17 cellular contexts compared by ENCODE assay signal in the genomic region with DNA sequence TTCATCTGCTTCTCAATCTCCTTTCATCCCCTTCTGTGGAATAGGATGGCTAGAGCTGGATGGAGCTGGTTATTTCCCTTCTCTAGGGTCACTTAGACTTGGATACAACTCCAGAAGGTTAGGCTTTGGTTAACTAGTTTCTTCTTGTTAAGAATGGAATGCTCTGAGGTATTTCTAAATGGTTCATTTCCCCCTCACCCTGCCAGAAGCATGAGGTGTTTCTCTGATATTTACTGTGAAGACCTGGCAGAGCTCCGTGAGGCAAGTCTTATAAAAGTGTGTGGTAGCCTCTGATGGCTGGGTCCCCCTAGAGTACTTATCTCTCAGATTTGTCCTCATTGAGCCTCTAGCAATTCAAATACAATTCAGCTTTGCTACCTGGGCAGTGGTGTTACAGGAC.
DNase-seq lines count a peak whose midpoint lies in the region; ATAC-seq, FAIRE-seq and TF ChIP-seq lines count a peak whose summit lies in the region.
"Had no signal": no experiment of that assay in that cellular context is flagged by ENCODE, and none has a peak within 500 bp of the region (broad histone marks: within the 10 kb centered on the region; RNA-seq: fewer than 3 reads in every experiment).

No MANE protein-coding gene starts in this region.

- H3K4me2 ChIP-seq in HepG2 (ENCODE audit: low read depth, low read length) (peak overlapping the region; percentile 55), keratinocyte (ENCODE audit: control insufficient read depth, extremely low read depth, insufficient read depth, low read depth, low read length) (peak overlapping the region; percentile 87)

- DNase-seq in HepG2 (ENCODE audit: low spot score) = no peak
- no peak for DNase-seq in right lobe of liver
- peak; percentile 1 for DNase-seq in astrocyte of the cerebellum (ENCODE audit: low read depth)
- no peak for DNase-seq in keratinocyte (ENCODE audit: low read depth, low spot score)
- no peak for DNase-seq in vagina (ENCODE audit: extremely low spot score in 2 of 2)
- DNase-seq in thyroid gland = no peak
- no peak for DNase-seq in NCI-H187 (lab: John Stamatoyannopoulos, UW)
- no peak for DNase-seq in erythroblast (lab: John Stamatoyannopoulos, UW)
- DNase-seq: activated CD4-positive, alpha-beta T cell treated with anti-CD3 and anti-CD28 coated beads, Interleukin-2, amount 50 U/mL, for 4 hours; DND-41; KG1; naive thymus-derived CD4-positive, alpha-beta T cell; NCI-H2081; small intestine; T-helper 1 cell; upper lobe of right lung had no signal

- no peak for TF ChIP-seq CTCF in HepG2 (CRISPR knock-in tag; IDR thresholded peaks at IDR 0.05)
- TF ChIP-seq CTCF in right lobe of liver (IDR thresholded peaks at IDR 0.05) = no peak
- no peak for TF ChIP-seq CTCF in astrocyte of the cerebellum (IDR thresholded peaks at IDR 0.05; ENCODE audit: low read depth, low read length, missing control alignments)
- TF ChIP-seq CTCF in keratinocyte (optimal IDR thresholded peaks at IDR 0.05 in 1 of 3, IDR thresholded peaks at IDR 0.05 in 1 of 3, conservative IDR thresholded peaks at IDR 0.05 in 1 of 3; ENCODE audit: extremely low read depth in 1 of 3, insufficient read depth in 2 of 3, low read length in 3 of 3) = no peak
- TF ChIP-seq CTCF in vagina (IDR thresholded peaks at IDR 0.05) = no peak
- no peak for TF ChIP-seq CTCF in thyroid gland (IDR thresholded peaks at IDR 0.05)

- TF ChIP-seq POLR2A in HepG2 (IDR thresholded peaks at IDR 0.05; ENCODE audit: insufficient read depth in 1 of 2, low read depth in 2 of 2, low read length in 2 of 2) (no peak), right lobe of liver (IDR thresholded peaks at IDR 0.05) (no peak), vagina (IDR thresholded peaks at IDR 0.05) (no peak), thyroid gland (IDR thresholded peaks at IDR 0.05) (no peak), erythroblast (IDR thresholded peaks at IDR 0.05; ENCODE audit: low read length) (no peak)

- H2AFZ ChIP-seq in HepG2 (ENCODE audit: low read length) = no peak overlapping the region
- peak overlapping the region; percentile 92 for H2AFZ ChIP-seq in keratinocyte (ENCODE audit: control insufficient read depth, low read length)

- 10% methylated on average over 1 of the region's 1 CpG for whole genome bisulfite sequencing in HepG2 (ENCODE audit: low lambda C conversion rate)
- WGBS in right lobe of liver (ENCODE audit: insufficient coverage, low coverage, low lambda C conversion rate, missing lambda C conversion rate) = 80% methylated on average over 1 of the region's 1 CpG
- 53 to 61% methylated on average over 1 of the region's 1 CpG for WGBS in thyroid gland, 2 donors

- H3K9ac ChIP-seq in HepG2 (ENCODE audit: insufficient read depth, low read depth, low read length) (no peak overlapping the region), keratinocyte (ENCODE audit: control insufficient read depth, extremely low read depth, insufficient read depth, low read length) (no peak overlapping the region)

- FAIRE-seq in HepG2 (lab: Jason Lieb, UNC) (no peak), keratinocyte (lab: Jason Lieb, UNC) (peak; percentile 78)
- FAIRE-seq: small intestine had no signal

- dilution Hi-C loops in keratinocyte (cut with MboI; ENCODE audit: extremely low pct_ligation_motif_present, low sequenced_read_pairs) = no loop called here

- H3K36me3 ChIP-seq in HepG2 (replicated peaks in 1 of 2; ENCODE audit: control insufficient read depth in 1 of 2, insufficient read depth in 2 of 2, low read length in 2 of 2) = no peaks in the 10 kb centered on the region
- no peaks in the 10 kb centered on the region for H3K36me3 ChIP-seq in right lobe of liver
- no peaks in the 10 kb centered on the region for H3K36me3 ChIP-seq in keratinocyte (ENCODE audit: control insufficient read depth in 2 of 2, extremely low read depth in 1 of 2, insufficient read depth in 2 of 2, low read length in 2 of 2)
- no peaks in the 10 kb centered on the region for H3K36me3 ChIP-seq in vagina
- H3K36me3 ChIP-seq in thyroid gland = no peaks in the 10 kb centered on the region
- H3K36me3 ChIP-seq: upper lobe of right lung had no signal

- no peak for TF ChIP-seq RAD21 in HepG2 (CRISPR knock-in tag; IDR thresholded peaks at IDR 0.05)

- no TSS peak for BruUV-seq in HepG2 (replicated peaks; lab: Mats Ljungman, UMichigan)

- no peaks in the 10 kb centered on the region for H3K9me1 ChIP-seq in keratinocyte (ENCODE audit: control insufficient read depth, extremely low read depth, insufficient read depth, low read length)

- H3K4me3 ChIP-seq in HepG2 (replicated peaks in 1 of 3; ENCODE audit: insufficient read depth in 1 of 3, low read depth in 2 of 3, low read length in 3 of 3) = peak overlapping the region in 1 of 3 experiments; percentile 11; a peak in 1 of 6 replicates
- H3K4me3 ChIP-seq in right lobe of liver = no peak overlapping the region
- no peak overlapping the region for H3K4me3 ChIP-seq in astrocyte of the cerebellum (ENCODE audit: low read depth, low read length)
- peak overlapping the region in 2 of 3 experiments; percentile 62 for H3K4me3 ChIP-seq in keratinocyte (ENCODE audit: control insufficient read depth in 2 of 3, extremely low read depth in 1 of 3, insufficient read depth in 2 of 3, low read depth in 1 of 3, low read length in 3 of 3)
- H3K4me3 ChIP-seq in vagina = peak overlapping the region; percentile 28 to 42
- no peak overlapping the region for H3K4me3 ChIP-seq in thyroid gland (replicated peaks in 1 of 3)
- H3K4me3 ChIP-seq: upper lobe of right lung had no signal

- in situ Hi-C loops in HepG2 (cut with HindIII; ENCODE audit: extremely low pct_ligation_motif_present, low pct_unique_long_range_greater_than_20kb) = loop anchor here (25.0 kb wide), 1 partner anchor 391 kb away; no protein-coding TSS in a partner anchor
- in situ Hi-C loops in astrocyte of the cerebellum (cut with HindIII; ENCODE audit: low sequenced_read_pairs) = no loop called here

- POLR2A ChIA-PET in HepG2 (lab: Yijun Ruan, JAX) = no interaction called here

- H3K79me2 ChIP-seq in HepG2 (ENCODE audit: insufficient read depth, low read length) (no peaks in the 10 kb centered on the region), keratinocyte (ENCODE audit: control insufficient read depth, insufficient read depth, low read length) (no peaks in the 10 kb centered on the region)

- CTCF ChIA-PET in HepG2 (lab: Yijun Ruan, JAX; ENCODE audit: low intra/inter-chr PET ratio, low total read pairs) = no interaction called here

- H3K9me3 ChIP-seq in HepG2 (ENCODE audit: low read length) (no peaks in the 10 kb centered on the region), right lobe of liver (no peaks in the 10 kb centered on the region), keratinocyte (ENCODE audit: control insufficient read depth, low read depth, low read length) (no peaks in the 10 kb centered on the region), vagina (no peaks in the 10 kb centered on the region), thyroid gland (no peaks in the 10 kb centered on the region)
- H3K9me3 ChIP-seq: upper lobe of right lung had no signal

- H4K20me1 ChIP-seq in HepG2 (ENCODE audit: insufficient read depth, low read length) (no peaks in the 10 kb centered on the region), keratinocyte (ENCODE audit: control insufficient read depth, extremely low read depth, insufficient read depth, low read length) (no peaks in the 10 kb centered on the region)

- H3K27ac ChIP-seq in HepG2 (ENCODE audit: extremely low read length, insufficient read depth, low read length) (no peak overlapping the region), right lobe of liver (no peak overlapping the region), keratinocyte (ENCODE audit: control insufficient read depth, insufficient read depth, low read length) (no peak overlapping the region), vagina (no peak overlapping the region), thyroid gland (no peak overlapping the region)
- H3K27ac ChIP-seq: upper lobe of right lung had no signal

- peak; percentile 45; the same call in 2 of the 3 replicates for ATAC-seq in HepG2
- ATAC-seq in right lobe of liver = no peak
- ATAC-seq: activated T-helper 17 cell treated with anti-CD3 and anti-CD28 coated beads, Interleukin-2, amount 50 U/mL, for 72 hours; naive thymus-derived CD4-positive, alpha-beta T cell; upper lobe of right lung had no signal

- TF ChIP-seq EP300 in HepG2 (IDR thresholded peaks at IDR 0.05; ENCODE audit: low read depth in 2 of 2, low read length in 2 of 2) (no peak), HepG2 (CRISPR knock-in tag; IDR thresholded peaks at IDR 0.05; ENCODE audit: borderline replicate concordance) (no peak)

- H3K27me3 ChIP-seq in HepG2 (ENCODE audit: control insufficient read depth in 1 of 2, insufficient read depth in 2 of 2, low read length in 2 of 2) = no peaks in the 10 kb centered on the region
- H3K27me3 ChIP-seq in right lobe of liver = no peaks in the 10 kb centered on the region
- H3K27me3 ChIP-seq in keratinocyte (ENCODE audit: control insufficient read depth, extremely low read depth, insufficient read depth, low read length) = no peaks in the 10 kb centered on the region
- no peaks in the 10 kb centered on the region for H3K27me3 ChIP-seq in vagina
- H3K27me3 ChIP-seq in thyroid gland = no peaks in the 10 kb centered on the region
- H3K27me3 ChIP-seq: upper lobe of right lung had no signal

- intact Hi-C loops in HepG2 (cut with micrococcal nuclease; ENCODE audit: unreplicated experiment) (loop anchor here (10.0 kb wide), 1 partner anchor 209 kb away; the partner anchor contains the start of gene SLC16A7), right lobe of liver (cut with DNase I) (loop anchor here in 1 of 2 donors (10.0 kb wide), 1 partner anchor 399 kb away; no protein-coding TSS in a partner anchor), vagina (cut with DNase I) (no loop called here), thyroid gland (cut with DNase I) (no loop called here)

- H3K4me1 ChIP-seq in HepG2 (ENCODE audit: insufficient read depth, low read length) (no peaks in the 10 kb centered on the region), right lobe of liver (no peaks in the 10 kb centered on the region), keratinocyte (ENCODE audit: control insufficient read depth, extremely low read depth, insufficient read depth, low read length) (peaks cover 7% of the 10 kb centered on the region), vagina (peaks cover 6% of the 10 kb centered on the region), thyroid gland (no peaks in the 10 kb centered on the region)
- H3K4me1 ChIP-seq: upper lobe of right lung had no signal

TF ChIP-seq in HepG2, 621 proteins besides CTCF, POLR2A, EP300 and RAD21:
- TF ChIP-seq ZNF10 (CRISPR knock-in tag; IDR thresholded peaks at IDR 0.05; ENCODE audit: borderline replicate concordance, low read depth) = no peak
- TF ChIP-seq STAG1 (CRISPR knock-in tag; IDR thresholded peaks at IDR 0.05) = no peak

Comparison
In these comparisons a context has a peak if more than half of its experiments do, and no peak if none do; other contexts are left out.
1. H3K4me3 ChIP-seq: peak in keratinocyte (2 of 3) and vagina (2 of 2); none in right lobe of liver (0 of 3), astrocyte of the cerebellum (single experiment) and thyroid gland (0 of 3).